ENCODE assay signal across 1 cellular context in genomic region chr10:22344781-22345300, GRCh38.
TF ChIP-seq lines count a peak whose summit lies in the region.

No MANE protein-coding gene starts in this region.

TF ChIP-seq in GM12878, 131 proteins besides CTCF, POLR2A, EP300 and RAD21:
- TF ChIP-seq IKZF1 (conservative IDR thresholded peaks at IDR 0.05) = 0 out of 2 replicates have a peak, but pooled peaks have one; percentile 41
- TF ChIP-seq HDGF (IDR thresholded peaks at IDR 0.05) = no peak
- no peak for TF ChIP-seq WRNIP1 (IDR thresholded peaks at IDR 0.05; ENCODE audit: borderline replicate concordance, low read depth, low read length)
TF ChIP-seq in GM12878: peak in this region for 1.
